23 cellular contexts compared by ENCODE assay signal in the genomic region with DNA sequence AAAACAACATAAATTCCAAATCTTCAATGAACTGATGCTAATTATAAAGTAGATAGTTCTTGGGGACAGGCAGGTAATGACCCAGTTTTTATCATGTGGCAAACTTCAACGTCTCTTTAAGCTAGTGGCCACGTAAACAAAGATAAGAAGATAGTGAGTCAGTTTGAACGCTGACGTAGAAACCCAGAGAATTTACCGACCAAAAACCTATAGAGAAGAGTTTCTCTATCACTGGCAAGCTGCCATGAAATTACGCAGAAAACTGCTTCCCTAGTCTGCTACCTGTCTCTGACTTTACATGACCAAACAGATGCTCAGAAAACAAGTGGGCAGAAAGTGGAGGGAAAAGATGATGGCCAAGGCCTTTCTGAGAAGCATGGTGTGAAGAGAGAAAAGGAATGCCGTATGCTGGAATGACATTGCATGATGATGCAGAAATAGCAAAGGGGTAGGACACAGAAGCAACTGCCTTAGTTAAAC.
A peak's percentile ranks its signal among the peaks of the same experiment; 100 is the strongest.
DNase-seq lines count a peak whose midpoint lies in the region; ATAC-seq, FAIRE-seq and TF ChIP-seq lines count a peak whose summit lies in the region.
"Had no signal": no experiment of that assay in that cellular context is flagged by ENCODE, and none has a peak within 500 bp of the region (broad histone marks: within the 10 kb centered on the region; RNA-seq: fewer than 3 reads in every experiment).

No MANE protein-coding gene starts in this region.

- H3K4me2 ChIP-seq in endothelial cell of umbilical vein (ENCODE audit: insufficient read depth, low read length) (peak overlapping the region; percentile 90), PC-3 (ENCODE audit: low read length) (no peak overlapping the region)

- CTCF ChIA-PET in endothelial cell of umbilical vein (lab: Charles Lee), result interaction anchor here (0.8 to 3.4 kb wide), 8 partner anchors 15 to 578 kb away, joined by 3 to 17 read pairs (median 5); partner anchors contain the start of gene ITPR2
- CTCF ChIA-PET in PC-3 (lab: Charles Lee), result no interaction called here

- H3F3A ChIP-seq in PC-3 (ENCODE audit: low read length, unreplicated experiment), result no peaks in the 10 kb centered on the region

- H3K4me3 Mint-ChIP-seq in activated T-helper 17 cell treated with anti-CD3 and anti-CD28 coated beads, Interleukin-2, amount 50 U/mL, for 72 hours, result peak overlapping the region; percentile 21
- H3K4me3 Mint-ChIP-seq in osteocyte (ENCODE audit: unreplicated experiment), result no peak overlapping the region
- no peak overlapping the region for H3K4me3 Mint-ChIP-seq in immature natural killer cell
- no peak overlapping the region for H3K4me3 Mint-ChIP-seq in stimulated activated naive B cell treated with anti-CD40 and anti-IgM and Interleukin-4, amounts not matched to agents 10 μg/mL and 1 μg/mL and 100 μg/mL, for 72 hours
- H3K4me3 Mint-ChIP-seq: activated CD4-positive, alpha-beta T cell treated with anti-CD3 and anti-CD28 coated beads, Interleukin-2, amount 10 ng/mL, durations not matched to agents 24 days and 14 days; activated T-cell treated with anti-CD3 and anti-CD28 coated beads, Interleukin-2, amount 50 U/mL, for 4 hours; CD4-positive, CD25-positive, alpha-beta regulatory T cell had no signal

- H3K9me2 ChIP-seq in PC-3 (replicated peaks; ENCODE audit: low read length), result no peaks in the 10 kb centered on the region

- H3K9me3 Mint-ChIP-seq in activated T-helper 17 cell treated with anti-CD3 and anti-CD28 coated beads, Interleukin-2, amount 50 U/mL, for 72 hours, result no peaks in the 10 kb centered on the region
- peaks cover 6% of the 10 kb centered on the region for H3K9me3 Mint-ChIP-seq in osteocyte (ENCODE audit: unreplicated experiment)
- H3K9me3 Mint-ChIP-seq in immature natural killer cell, result peaks cover 0 to 2% (median 0%) of the 10 kb centered on the region in 6 donors
- H3K9me3 Mint-ChIP-seq in stimulated activated naive B cell treated with anti-CD40 and anti-IgM and Interleukin-4, amounts not matched to agents 10 μg/mL and 1 μg/mL and 100 μg/mL, for 72 hours, result peaks cover 1 to 8% of the 10 kb centered on the region in 2 donors

- DNase-seq in activated CD4-positive, CD25-positive, alpha-beta regulatory T cell (lab: John Stamatoyannopoulos, UW), result no peak
- DNase-seq in endothelial cell of umbilical vein (ENCODE audit: low read depth, low spot score) (peak; percentile 80), osteocyte (ENCODE audit: extremely low spot score, unreplicated experiment) (no peak), PC-3 (no peak), immature natural killer cell (no peak)
- no peak for DNase-seq in stimulated activated naive B cell treated with anti-CD40 and anti-IgM and Interleukin-4, amounts not matched to agents 10 μg/mL and 1 μg/mL and 100 μg/mL, for 72 hours
- DNase-seq: 8988T; activated CD4-positive, alpha-beta T cell treated with anti-CD3 and anti-CD28 coated beads, Interleukin-2, amount 10 ng/mL, durations not matched to agents 24 days and 14 days; activated naive CD4-positive, alpha-beta T cell; activated T-cell treated with anti-CD3 and anti-CD28 coated beads, Interleukin-2, amount 50 U/mL, for 4 hours; DND-41; hypothalamus; Karpas-422; NCI-H146; NCI-H2171; NCI-H524 treated with DMSO at 0.1 percent for 48 hours; nucleus accumbens had no signal

- no peaks in the 10 kb centered on the region for H3K27me3 Mint-ChIP-seq in activated T-helper 17 cell treated with anti-CD3 and anti-CD28 coated beads, Interleukin-2, amount 50 U/mL, for 72 hours
- H3K27me3 Mint-ChIP-seq in osteocyte (ENCODE audit: unreplicated experiment) (no peaks in the 10 kb centered on the region), immature natural killer cell (ENCODE audit: low read depth in 3 of 3) (peaks cover 0 to 3% (median 0%) of the 10 kb centered on the region in 3 donors)
- no peaks in the 10 kb centered on the region for H3K27me3 Mint-ChIP-seq in stimulated activated naive B cell treated with anti-CD40 and anti-IgM and Interleukin-4, amounts not matched to agents 10 μg/mL and 1 μg/mL and 100 μg/mL, for 72 hours
- H3K27me3 Mint-ChIP-seq: activated CD4-positive, alpha-beta T cell treated with anti-CD3 and anti-CD28 coated beads, Interleukin-2, amount 10 ng/mL, durations not matched to agents 24 days and 14 days; CD4-positive, CD25-positive, alpha-beta regulatory T cell had no signal

- TF ChIP-seq CTCF in endothelial cell of umbilical vein (IDR thresholded peaks at IDR 0.05; ENCODE audit: extremely low read depth in 1 of 2, insufficient read depth in 1 of 2, low read depth in 1 of 2, low read length in 2 of 2), result no peak
- TF ChIP-seq CTCF in osteocyte (IDR thresholded peaks at IDR 0.05), result no peak
- no peak for TF ChIP-seq CTCF in PC-3 (conservative IDR thresholded peaks at IDR 0.05; ENCODE audit: low read depth, low read length)

- H3K36me3 ChIP-seq in endothelial cell of umbilical vein (ENCODE audit: control insufficient read depth in 2 of 2, extremely low read depth in 1 of 2, insufficient read depth in 2 of 2, low read length in 2 of 2) (peaks cover 4 to 9% of the 10 kb centered on the region in 2 experiments), PC-3 (ENCODE audit: low read depth, low read length) (no peaks in the 10 kb centered on the region)
- H3K36me3 ChIP-seq: tibial nerve had no signal

- H3K27ac ChIP-seq in endothelial cell of umbilical vein (ENCODE audit: insufficient read depth, low read depth, low read length) (peak overlapping the region; percentile 100), PC-3 (ENCODE audit: low read length) (no peak overlapping the region)
- H3K27ac ChIP-seq: coronary artery, tibial nerve had no signal

- H3K4me1 Mint-ChIP-seq in activated T-helper 17 cell treated with anti-CD3 and anti-CD28 coated beads, Interleukin-2, amount 50 U/mL, for 72 hours, result peaks cover 15% of the 10 kb centered on the region
- H3K4me1 Mint-ChIP-seq in osteocyte (ENCODE audit: unreplicated experiment) (peaks cover 25% of the 10 kb centered on the region), immature natural killer cell (peaks cover 4 to 10% of the 10 kb centered on the region in 2 donors)
- H3K4me1 Mint-ChIP-seq in stimulated activated naive B cell treated with anti-CD40 and anti-IgM and Interleukin-4, amounts not matched to agents 10 μg/mL and 1 μg/mL and 100 μg/mL, for 72 hours, result no peaks in the 10 kb centered on the region

- peaks cover 66% of the 10 kb centered on the region for H3K36me3 Mint-ChIP-seq in activated T-helper 17 cell treated with anti-CD3 and anti-CD28 coated beads, Interleukin-2, amount 50 U/mL, for 72 hours (ENCODE audit: low read depth)
- H3K36me3 Mint-ChIP-seq in osteocyte (ENCODE audit: unreplicated experiment) (peaks cover 19% of the 10 kb centered on the region), immature natural killer cell (peaks cover 45 to 48% (median 47%) of the 10 kb centered on the region in 3 donors)
- H3K36me3 Mint-ChIP-seq in stimulated activated naive B cell treated with anti-CD40 and anti-IgM and Interleukin-4, amounts not matched to agents 10 μg/mL and 1 μg/mL and 100 μg/mL, for 72 hours, result peaks cover 44 to 63% of the 10 kb centered on the region in 2 donors

- no peak overlapping the region for H2AFZ ChIP-seq in endothelial cell of umbilical vein (ENCODE audit: low read depth, low read length)
- H2AFZ ChIP-seq in PC-3 (ENCODE audit: low read length), result no peak overlapping the region

- POLR2A ChIA-PET in endothelial cell of umbilical vein (lab: Charles Lee) (interaction anchor here (1.2 to 2.0 kb wide), 2 partner anchors 18 to 136 kb away, joined by 4 to 7 read pairs; partner anchors contain the start of gene ITPR2), PC-3 (lab: Charles Lee; ENCODE audit: unreplicated experiment) (no interaction called here)

- H4K20me1 ChIP-seq in endothelial cell of umbilical vein (replicated peaks; ENCODE audit: control insufficient read depth, extremely low read depth, insufficient read depth, low read length), result no peaks in the 10 kb centered on the region
- no peaks in the 10 kb centered on the region for H4K20me1 ChIP-seq in PC-3 (ENCODE audit: low read length)

- peak; percentile 28 to 58 for ATAC-seq in activated CD4-positive, CD25-positive, alpha-beta regulatory T cell treated with anti-CD3 and anti-CD28 coated beads, Interleukin-2, amount 50 U/mL, for 24 hours
- peak; percentile 70 for ATAC-seq in activated T-helper 17 cell treated with anti-CD3 and anti-CD28 coated beads, Interleukin-2, amount 50 U/mL, for 72 hours (replicated peaks)
- no peak for ATAC-seq in PC-3
- no peak for ATAC-seq in stimulated activated naive B cell treated with anti-CD40 and anti-IgM and Interleukin-4, amounts not matched to agents 10 μg/mL and 1 μg/mL and 100 μg/mL, for 72 hours (replicated peaks)
- ATAC-seq: activated T-cell treated with anti-CD3 and anti-CD28 coated beads, Interleukin-2, amount 50 U/mL, for 4 hours; left lobe of liver had no signal

- H3K9me3 ChIP-seq in endothelial cell of umbilical vein (replicated peaks; ENCODE audit: control insufficient read depth, insufficient read depth, low read length) (no peaks in the 10 kb centered on the region), PC-3 (ENCODE audit: low read length) (no peaks in the 10 kb centered on the region)
- H3K9me3 ChIP-seq: tibial nerve had no signal

- peak overlapping the region in 1 of 3 experiments; percentile 16 for H3K4me3 ChIP-seq in endothelial cell of umbilical vein (replicated peaks in 1 of 3; ENCODE audit: insufficient read depth in 1 of 3, low read depth in 1 of 3, low read length in 3 of 3)
- H3K4me3 ChIP-seq in PC-3 (ENCODE audit: low read length), result no peak overlapping the region
- H3K4me3 ChIP-seq: coronary artery, tibial nerve had no signal

- no peak for TF ChIP-seq POLR2A in endothelial cell of umbilical vein (IDR thresholded peaks at IDR 0.05; ENCODE audit: low read depth, low read length)

- FAIRE-seq in endothelial cell of umbilical vein (lab: Jason Lieb, UNC), result peak; percentile 35

- dilution Hi-C loops in endothelial cell of umbilical vein (cut with MboI; ENCODE audit: extremely low pct_ligation_motif_present, low sequenced_read_pairs), result no loop called here

- no peaks in the 10 kb centered on the region for H3K9me1 ChIP-seq in endothelial cell of umbilical vein (replicated peaks; ENCODE audit: control insufficient read depth, extremely low read depth, insufficient read depth, low read length)

- H3K4me1 ChIP-seq in endothelial cell of umbilical vein (ENCODE audit: control insufficient read depth, extremely low read depth, insufficient read depth, low read length) (peaks cover 54% of the 10 kb centered on the region), PC-3 (ENCODE audit: insufficient read depth, low read length) (peaks cover 20% of the 10 kb centered on the region)

- peaks cover 2% of the 10 kb centered on the region for H3K79me2 ChIP-seq in endothelial cell of umbilical vein (ENCODE audit: control insufficient read depth, insufficient read depth, low read length)
- no peaks in the 10 kb centered on the region for H3K79me2 ChIP-seq in PC-3 (ENCODE audit: low read length)

- no peaks in the 10 kb centered on the region for H3K27me3 ChIP-seq in endothelial cell of umbilical vein (ENCODE audit: control insufficient read depth in 2 of 2, insufficient read depth in 2 of 2, low read length in 2 of 2)
- no peaks in the 10 kb centered on the region for H3K27me3 ChIP-seq in PC-3 (ENCODE audit: low read length)
- H3K27me3 ChIP-seq: tibial nerve had no signal

- intact Hi-C loops in endothelial cell of umbilical vein (cut with micrococcal nuclease), result loop anchor here (1.0 to 10.0 kb wide), 4 partner anchors 18 to 422 kb away; no protein-coding TSS in a partner anchor
- intact Hi-C loops in PC-3 (cut with micrococcal nuclease), result no loop called here

- peak overlapping the region; percentile 25 for H3K27ac Mint-ChIP-seq in activated T-helper 17 cell treated with anti-CD3 and anti-CD28 coated beads, Interleukin-2, amount 50 U/mL, for 72 hours
- H3K27ac Mint-ChIP-seq in osteocyte (ENCODE audit: unreplicated experiment), result peak overlapping the region; percentile 69
- H3K27ac Mint-ChIP-seq in immature natural killer cell, result no peak overlapping the region
- no peak overlapping the region for H3K27ac Mint-ChIP-seq in stimulated activated naive B cell treated with anti-CD40 and anti-IgM and Interleukin-4, amounts not matched to agents 10 μg/mL and 1 μg/mL and 100 μg/mL, for 72 hours
- H3K27ac Mint-ChIP-seq: activated CD4-positive, alpha-beta T cell treated with anti-CD3 and anti-CD28 coated beads, Interleukin-2, amount 10 ng/mL, durations not matched to agents 24 days and 14 days had no signal

- H3K9ac ChIP-seq in endothelial cell of umbilical vein (replicated peaks; ENCODE audit: extremely low read depth, insufficient read depth, low read length) (peak overlapping the region; percentile 95), PC-3 (ENCODE audit: low read length) (no peak overlapping the region)

- BruUV-seq in endothelial cell of umbilical vein (replicated peaks; lab: Mats Ljungman, UMichigan) (no TSS peak), PC-3 (replicated peaks; lab: Mats Ljungman, UMichigan) (no TSS peak)

Comparison
In these comparisons a context has a peak if more than half of its experiments do, and no peak if none do; other contexts are left out.
1. ATAC-seq: peak in activated CD4-positive, CD25-positive, alpha-beta regulatory T cell treated with anti-CD3 and anti-CD28 coated beads, Interleukin-2, amount 50 U/mL, for 24 hours (2 of 2) and activated T-helper 17 cell treated with anti-CD3 and anti-CD28 coated beads, Interleukin-2, amount 50 U/mL, for 72 hours (single experiment); none in PC-3 (single experiment) and stimulated activated naive B cell treated with anti-CD40 and anti-IgM and Interleukin-4, amounts not matched to agents 10 μg/mL and 1 μg/mL and 100 μg/mL, for 72 hours (0 of 2).
2. H3K27ac Mint-ChIP-seq: peak in activated T-helper 17 cell treated with anti-CD3 and anti-CD28 coated beads, Interleukin-2, amount 50 U/mL, for 72 hours (single experiment) and osteocyte (single experiment); none in immature natural killer cell (0 of 6) and stimulated activated naive B cell treated with anti-CD40 and anti-IgM and Interleukin-4, amounts not matched to agents 10 μg/mL and 1 μg/mL and 100 μg/mL, for 72 hours (single experiment).